In the genomic region with DNA sequence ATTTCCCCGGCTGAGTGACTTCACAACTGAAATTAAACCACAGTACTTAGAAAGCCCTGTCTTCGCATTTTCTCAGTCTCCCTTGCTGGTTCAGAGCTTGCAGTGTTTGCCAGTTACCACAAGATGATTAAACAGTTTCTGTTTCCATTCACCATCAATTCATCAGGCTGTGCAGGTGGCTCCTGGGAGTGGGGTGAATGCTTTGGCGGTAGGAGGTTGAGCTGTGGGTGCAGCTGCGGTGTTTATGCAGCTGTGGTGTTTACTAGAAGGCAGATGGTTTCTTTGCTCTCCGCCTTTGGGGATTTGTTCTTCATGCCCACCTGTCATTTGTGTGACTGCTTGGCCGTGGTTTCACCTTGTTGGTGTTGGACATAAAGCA, we compare ENCODE assay signal across 8 cellular contexts. TPM values are rescaled to one million over a fixed set of nuclear protein-coding genes. Genes with fewer than 3 reads are reported as not detected.
DNase-seq lines count a peak whose midpoint lies in the region; ATAC-seq and TF ChIP-seq lines count a peak whose summit lies in the region.

No MANE protein-coding gene starts in this region.

- H3F3A ChIP-seq in SK-N-SH (replicated peaks; ENCODE audit: insufficient read depth) = no peaks in the 10 kb centered on the region
- H3F3A ChIP-seq in GM23248 (ENCODE audit: insufficient read depth) = no peaks in the 10 kb centered on the region

- peaks cover 3 to 6% of the 10 kb centered on the region in 2 donors for H3K27me3 Mint-ChIP-seq in CD8-positive, alpha-beta memory T cell
- H3K27me3 Mint-ChIP-seq in central memory CD8-positive, alpha-beta T cell = peaks cover 23% of the 10 kb centered on the region
- H3K27me3 Mint-ChIP-seq in stimulated activated naive CD8-positive, alpha-beta T cell treated with anti-CD3 and anti-CD28 coated beads, Interleukin-15, Interleukin-2, amounts not matched to agents 100 ng/mL and 50 ng/mL, for 24 hours = peaks cover 65% of the 10 kb centered on the region

- no peak overlapping the region for H3K27ac ChIP-seq in CD8-positive, alpha-beta memory T cell (ENCODE audit: low read depth, low read length)
- no peak overlapping the region for H3K27ac ChIP-seq in SK-N-SH (ENCODE audit: low read depth in 2 of 2, low read length in 1 of 2)
- H3K27ac ChIP-seq in GM23248 = no peak overlapping the region

- TF ChIP-seq EP300 in SK-N-SH (IDR thresholded peaks at IDR 0.05; ENCODE audit: borderline replicate concordance in 1 of 2, low read depth in 1 of 2, low read length in 1 of 2) = no peak

- H3K4me1 ChIP-seq in CD8-positive, alpha-beta memory T cell (ENCODE audit: insufficient read depth, low read length) = peaks cover 17% of the 10 kb centered on the region
- H3K4me1 ChIP-seq in SK-N-SH (ENCODE audit: control insufficient read depth in 1 of 2, insufficient read depth in 2 of 2, low read depth in 1 of 2, low read length in 1 of 2) (no peaks in the 10 kb centered on the region), GM23248 (ENCODE audit: insufficient read depth) (no peaks in the 10 kb centered on the region)

- TF ChIP-seq RAD21 in SK-N-SH (IDR thresholded peaks at IDR 0.05; ENCODE audit: low read length) = no peak

- H2AFZ ChIP-seq in SK-N-SH (ENCODE audit: low read depth) (no peak overlapping the region), GM23248 (no peak overlapping the region)

- no peak overlapping the region for H3K4me3 ChIP-seq in CD8-positive, alpha-beta memory T cell (ENCODE audit: low read length)
- H3K4me3 ChIP-seq in SK-N-SH (ENCODE audit: low read depth in 2 of 2, low read length in 1 of 2) (no peak overlapping the region), GM23248 (no peak overlapping the region)

- DNase-seq in CD8-positive, alpha-beta memory T cell = peak in 4 of 5 donors; percentile 5 to 61 (median 29)
- DNase-seq in SHP77 treated with DMSO at 0.1 percent for 48 hours (lab: John Stamatoyannopoulos, UW) = peak; percentile 91
- peak in 1 of 2 donors; percentile 50 for DNase-seq in central memory CD8-positive, alpha-beta T cell (ENCODE audit: low spot score in 2 of 2)
- no peak for DNase-seq in SK-N-SH
- no peak for DNase-seq in GM23248

- no peak overlapping the region for H3K9ac ChIP-seq in SK-N-SH
- H3K9ac ChIP-seq in GM23248 = no peak overlapping the region

- H3K9me2 ChIP-seq in SK-N-SH (no peaks in the 10 kb centered on the region), GM23248 (ENCODE audit: insufficient read depth) (no peaks in the 10 kb centered on the region)

- H3K4me2 ChIP-seq in SK-N-SH (no peak overlapping the region), GM23248 (ENCODE audit: unreplicated experiment) (no peak overlapping the region)

- ATAC-seq in GM19467 (IDR thresholded peaks at IDR 0.05; ENCODE audit: unreplicated experiment) = peak; percentile 97
- ATAC-seq in HG03558 (IDR thresholded peaks at IDR 0.05; ENCODE audit: extremely low read depth, unreplicated experiment) = peak; percentile 95
- peak; percentile 91 for ATAC-seq in central memory CD8-positive, alpha-beta T cell (replicated peaks; ENCODE audit: extremely low read depth, poor library complexity, severe bottlenecking)

- no peaks in the 10 kb centered on the region for H3K9me3 Mint-ChIP-seq in CD8-positive, alpha-beta memory T cell
- no peaks in the 10 kb centered on the region for H3K9me3 Mint-ChIP-seq in central memory CD8-positive, alpha-beta T cell
- no peaks in the 10 kb centered on the region for H3K9me3 Mint-ChIP-seq in stimulated activated naive CD8-positive, alpha-beta T cell treated with anti-CD3 and anti-CD28 coated beads, Interleukin-15, Interleukin-2, amounts not matched to agents 100 ng/mL and 50 ng/mL, for 24 hours

- CTCF ChIA-PET in CD8-positive, alpha-beta memory T cell (lab: Charles Lee) = no interaction called here
- CTCF ChIA-PET in SK-N-SH (lab: Yijun Ruan, JAX) = no interaction called here

- peak overlapping the region; percentile 0 to 76 (median 41) for H3K4me3 Mint-ChIP-seq in CD8-positive, alpha-beta memory T cell
- H3K4me3 Mint-ChIP-seq in central memory CD8-positive, alpha-beta T cell = peak overlapping the region; percentile 60
- peak overlapping the region; percentile 56 for H3K4me3 Mint-ChIP-seq in stimulated activated naive CD8-positive, alpha-beta T cell treated with anti-CD3 and anti-CD28 coated beads, Interleukin-15, Interleukin-2, amounts not matched to agents 100 ng/mL and 50 ng/mL, for 24 hours

- H4K20me1 ChIP-seq in SK-N-SH (ENCODE audit: insufficient read depth) (no peaks in the 10 kb centered on the region), GM23248 (ENCODE audit: insufficient read depth) (no peaks in the 10 kb centered on the region)

- no peaks in the 10 kb centered on the region for H3K27me3 ChIP-seq in CD8-positive, alpha-beta memory T cell (ENCODE audit: insufficient read depth, low read length, poor library complexity, severe bottlenecking)
- H3K27me3 ChIP-seq in SK-N-SH (ENCODE audit: insufficient read depth) (peaks cover 35% of the 10 kb centered on the region; the same call in 1 of the 2 replicates), GM23248 (replicated peaks; ENCODE audit: insufficient read depth) (peaks cover 49% of the 10 kb centered on the region)

- in situ Hi-C loops in GM23248 (cut with MboI) = no loop called here

- peak overlapping the region in 7 of 8 donors; percentile 4 to 66 (median 30) for H3K27ac Mint-ChIP-seq in CD8-positive, alpha-beta memory T cell
- peak overlapping the region; percentile 78 for H3K27ac Mint-ChIP-seq in central memory CD8-positive, alpha-beta T cell (ENCODE audit: low read depth)
- H3K27ac Mint-ChIP-seq in stimulated activated naive CD8-positive, alpha-beta T cell treated with anti-CD3 and anti-CD28 coated beads, Interleukin-15, Interleukin-2, amounts not matched to agents 100 ng/mL and 50 ng/mL, for 24 hours = peak overlapping the region; percentile 84

- POLR2A ChIA-PET in CD8-positive, alpha-beta memory T cell (lab: Charles Lee) = no interaction called here
- POLR2A ChIA-PET in SK-N-SH (lab: Yijun Ruan, JAX) = no interaction called here

- H3K9me3 ChIP-seq in CD8-positive, alpha-beta memory T cell (ENCODE audit: low read length) = no peaks in the 10 kb centered on the region
- H3K9me3 ChIP-seq in SK-N-SH = no peaks in the 10 kb centered on the region
- no peaks in the 10 kb centered on the region for H3K9me3 ChIP-seq in GM23248 (ENCODE audit: low read depth)

- WGBS in SK-N-SH (ENCODE audit: low lambda C conversion rate) = 53% methylated on average over 6 of the region's 6 CpGs
- 50 to 53% methylated on average over 6 of the region's 6 CpGs for WGBS in GM23248 (ENCODE audit: low coverage in 1 of 2, low lambda C conversion rate in 2 of 2, missing lambda C conversion rate in 2 of 2), 2 experiments

- H3K36me3 Mint-ChIP-seq in CD8-positive, alpha-beta memory T cell = no peaks in the 10 kb centered on the region
- H3K36me3 Mint-ChIP-seq in central memory CD8-positive, alpha-beta T cell (ENCODE audit: insufficient read depth) = no peaks in the 10 kb centered on the region
- no peaks in the 10 kb centered on the region for H3K36me3 Mint-ChIP-seq in stimulated activated naive CD8-positive, alpha-beta T cell treated with anti-CD3 and anti-CD28 coated beads, Interleukin-15, Interleukin-2, amounts not matched to agents 100 ng/mL and 50 ng/mL, for 24 hours (ENCODE audit: low read depth)

- no peaks in the 10 kb centered on the region for H3K79me2 ChIP-seq in SK-N-SH (ENCODE audit: insufficient read depth)
- H3K79me2 ChIP-seq in GM23248 (ENCODE audit: insufficient read depth) = no peaks in the 10 kb centered on the region

- peaks cover 16 to 19% (median 17%) of the 10 kb centered on the region in 3 donors for H3K4me1 Mint-ChIP-seq in CD8-positive, alpha-beta memory T cell
- H3K4me1 Mint-ChIP-seq in central memory CD8-positive, alpha-beta T cell = peaks cover 16% of the 10 kb centered on the region
- peaks cover 18% of the 10 kb centered on the region for H3K4me1 Mint-ChIP-seq in stimulated activated naive CD8-positive, alpha-beta T cell treated with anti-CD3 and anti-CD28 coated beads, Interleukin-15, Interleukin-2, amounts not matched to agents 100 ng/mL and 50 ng/mL, for 24 hours (ENCODE audit: low read depth)

- TF ChIP-seq CTCF in SK-N-SH (IDR thresholded peaks at IDR 0.05) = no peak

- no peaks in the 10 kb centered on the region for H3K36me3 ChIP-seq in CD8-positive, alpha-beta memory T cell (ENCODE audit: insufficient read depth, low read length)
- no peaks in the 10 kb centered on the region for H3K36me3 ChIP-seq in SK-N-SH (replicated peaks in 1 of 2; ENCODE audit: control insufficient read depth in 1 of 2, insufficient read depth in 2 of 2, low read length in 1 of 2)
- no peaks in the 10 kb centered on the region for H3K36me3 ChIP-seq in GM23248 (ENCODE audit: low read depth)

TF ChIP-seq in SK-N-SH, 30 proteins besides CTCF, POLR2A, EP300 and RAD21 (continues in another document):
- TF ChIP-seq TAF1 (IDR thresholded peaks at IDR 0.05; ENCODE audit: borderline replicate concordance, low read depth, low read length) (no peak), MEF2A (IDR thresholded peaks at IDR 0.05; ENCODE audit: borderline replicate concordance, low read depth) (no peak), GABPA (IDR thresholded peaks at IDR 0.05; ENCODE audit: low read depth) (no peak), EZH2phosphoT487 (IDR thresholded peaks at IDR 0.05; ENCODE audit: borderline replicate concordance, low read depth) (no peak), FOXJ3 (CRISPR knock-in tag; IDR thresholded peaks at IDR 0.05) (no peak), SMC3 (IDR thresholded peaks at IDR 0.05; ENCODE audit: low read depth, low read length) (no peak)
- TF ChIP-seq, protein P1, sequence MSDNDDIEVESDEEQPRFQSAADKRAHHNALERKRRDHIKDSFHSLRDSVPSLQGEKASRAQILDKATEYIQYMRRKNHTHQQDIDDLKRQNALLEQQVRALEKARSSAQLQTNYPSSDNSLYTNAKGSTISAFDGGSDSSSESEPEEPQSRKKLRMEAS (IDR thresholded peaks at IDR 0.05; ENCODE audit: low read depth) = no peak

RNA-seq across cellular contexts. Expression of a gene that starts 16.1 kb away (rescaled TPM):
- total RNA-seq in CD8-positive, alpha-beta memory T cell = under 1 TPM in 1 of 2 experiments, not detected in 1; 0.27 TPM
- polyA plus RNA-seq in CD8-positive, alpha-beta memory T cell = not detected
- polyA plus RNA-seq in SK-N-SH (2012; rRNA removed) (not detected in 2 replicates), GM23248 (2016; fragmentation: Nextera tagmentation; extraction: Ambion mirVana) (not detected in 2 replicates)
- polyA plus RNA-seq in SK-N-SH (2012; cell fraction: cytosol; rRNA removed) = not detected in 2 replicates
- not detected in 2 replicates for polyA plus RNA-seq in SK-N-SH (2012; cell fraction: nucleus; rRNA removed)
- not detected in 2 replicates for total RNA-seq in GM23248 (2014; rRNA removed; shearing (Covaris generic))

Comparison
In these comparisons a context has a peak if more than half of its experiments do, and no peak if none do; other contexts are left out.
1. DNase-seq: peak in CD8-positive, alpha-beta memory T cell (4 of 5) and SHP77 treated with DMSO at 0.1 percent for 48 hours (single experiment); none in SK-N-SH (single experiment) and GM23248 (single experiment).
2. H3K27ac Mint-ChIP-seq: peak in every context shown above with its lines; median percentile 84 in stimulated activated naive CD8-positive, alpha-beta T cell treated with anti-CD3 and anti-CD28 coated beads, Interleukin-15, Interleukin-2, amounts not matched to agents 100 ng/mL and 50 ng/mL, for 24 hours; 78 in central memory CD8-positive, alpha-beta T cell; 30 in CD8-positive, alpha-beta memory T cell.
3. Peak in every context shown above with its lines, with median percentiles within 50 percentile points of each other: H3K4me3 Mint-ChIP-seq and ATAC-seq.